Comparison of ENCODE assay signal across 12 cellular contexts in genomic region chr9:94135222-94135621, GRCh38. TPM values are rescaled to one million over a fixed set of nuclear protein-coding genes. Genes with fewer than 3 reads are reported as not detected.
DNase-seq lines count a peak whose midpoint lies in the region; ATAC-seq, FAIRE-seq and TF ChIP-seq lines count a peak whose summit lies in the region.
"Had no signal": no experiment of that assay in that cellular context is flagged by ENCODE, and none has a peak within 500 bp of the region (broad histone marks: within the 10 kb centered on the region; RNA-seq: fewer than 3 reads in every experiment).

No MANE protein-coding gene starts in this region.

- H3K27me3 ChIP-seq in RWPE2 (ENCODE audit: insufficient read depth, poor library complexity, severe bottlenecking): no peaks in the 10 kb centered on the region
- no peaks in the 10 kb centered on the region for H3K27me3 ChIP-seq in esophagus squamous epithelium
- H3K27me3 ChIP-seq in muscle layer of colon (ENCODE audit: control insufficient read depth in 1 of 2, insufficient read depth in 2 of 2, low read length in 2 of 2): no peaks in the 10 kb centered on the region
- H3K27me3 ChIP-seq in upper lobe of right lung: no peaks in the 10 kb centered on the region

- WGBS in esophagus squamous epithelium, 2 donors: 16 to 30% methylated on average over 3 of the region's 3 CpGs

- peak; percentile 83 for ATAC-seq in RWPE2 (ENCODE audit: low read depth)
- ATAC-seq in upper lobe of right lung: peak; percentile 89

- FAIRE-seq in GM19239 (lab: Jason Lieb, UNC): no peak

- H3K27ac ChIP-seq in RWPE2 (ENCODE audit: poor library complexity, severe bottlenecking) (peak overlapping the region; percentile 97), esophagus squamous epithelium (peak overlapping the region; percentile 5 to 78 (median 67)), muscle layer of colon (ENCODE audit: low read depth, low read length) (peak overlapping the region; percentile 63), upper lobe of right lung (peak overlapping the region; percentile 73)
- H3K27ac ChIP-seq: KMS-11 had no signal

- TF ChIP-seq CTCF in RWPE2 (IDR thresholded peaks at IDR 0.05; ENCODE audit: poor library complexity, severe bottlenecking) (no peak), esophagus squamous epithelium (IDR thresholded peaks at IDR 0.05) (peak in 1 of 6 experiments; percentile 24), upper lobe of right lung (IDR thresholded peaks at IDR 0.05) (no peak)

- no peaks in the 10 kb centered on the region for H3K36me3 ChIP-seq in RWPE2 (ENCODE audit: low read depth)
- H3K36me3 ChIP-seq in esophagus squamous epithelium: no peaks in the 10 kb centered on the region
- no peaks in the 10 kb centered on the region for H3K36me3 ChIP-seq in muscle layer of colon (ENCODE audit: insufficient read depth, low read length)
- H3K36me3 ChIP-seq in upper lobe of right lung: no peaks in the 10 kb centered on the region

- H3K9ac ChIP-seq in muscle layer of colon (ENCODE audit: low read length): no peak overlapping the region
- H3K9ac ChIP-seq: KMS-11 had no signal

- intact Hi-C loops in esophagus squamous epithelium (cut with DNase I): no loop called here
- intact Hi-C loops in upper lobe of right lung (cut with DNase I): no loop called here

- no peak for DNase-seq in RWPE2 (ENCODE audit: low spot score)
- DNase-seq in esophagus squamous epithelium (lab: John Stamatoyannopoulos, UW): no peak
- no peak for DNase-seq in upper lobe of right lung
- DNase-seq in stimulated activated CD4-positive, alpha-beta T cell treated with anti-CD3 and anti-CD28 coated beads, Interleukin-12 subunit alpha, Interleukin-12 subunit beta, amount 100 ng/mL, for 4 hours: no peak
- no peak for DNase-seq in amygdala (lab: John Stamatoyannopoulos, UW)
- no peak for DNase-seq in GM19239 (ENCODE audit: insufficient read length, low spot score)
- DNase-seq: cortex of kidney; islet precursor cell; NCI-H526; stimulated activated CD4-positive, alpha-beta T cell treated with anti-CD3 and anti-CD28 coated beads, Interleukin-15, amount 100 ng/mL, for 24 hours had no signal

- TF ChIP-seq POLR2A in esophagus squamous epithelium (IDR thresholded peaks at IDR 0.05): no peak

- H3K4me1 ChIP-seq in RWPE2 (ENCODE audit: insufficient read depth, poor library complexity, severe bottlenecking): peaks cover 53% of the 10 kb centered on the region
- H3K4me1 ChIP-seq in esophagus squamous epithelium: peaks cover 0 to 39% (median 23%) of the 10 kb centered on the region in 3 donors
- peaks cover 27% of the 10 kb centered on the region for H3K4me1 ChIP-seq in muscle layer of colon (ENCODE audit: insufficient read depth, low read length)
- H3K4me1 ChIP-seq in upper lobe of right lung: peaks cover 36% of the 10 kb centered on the region

- H3K4me3 ChIP-seq in RWPE2 (ENCODE audit: severe bottlenecking) (no peak overlapping the region), esophagus squamous epithelium (no peak overlapping the region), muscle layer of colon (ENCODE audit: low read depth in 1 of 2, low read length in 2 of 2) (no peak overlapping the region), upper lobe of right lung (no peak overlapping the region)

- H3K9me3 ChIP-seq in RWPE2 (ENCODE audit: severe bottlenecking) (no peaks in the 10 kb centered on the region), esophagus squamous epithelium (no peaks in the 10 kb centered on the region), muscle layer of colon (ENCODE audit: low read length) (no peaks in the 10 kb centered on the region), upper lobe of right lung (no peaks in the 10 kb centered on the region)

RNA-seq across cellular contexts. Expression of gene PTPDC1, which starts 51.0 kb away (rescaled TPM):
- total RNA-seq in esophagus squamous epithelium (1 to 10 TPM; 2.1 to 8.2 (median 3.3) TPM), upper lobe of right lung (10.0 TPM)
